ENCODE assay signal across 9 cellular contexts in genomic region chr11:107799245-107799859, GRCh38. TPM values are rescaled to one million over a fixed set of nuclear protein-coding genes. Genes with fewer than 3 reads are reported as not detected.
DNase-seq lines count a peak whose midpoint lies in the region; ATAC-seq and TF ChIP-seq lines count a peak whose summit lies in the region.
"Had no signal": no experiment of that assay in that cellular context is flagged by ENCODE, and none has a peak within 500 bp of the region (broad histone marks: within the 10 kb centered on the region; RNA-seq: fewer than 3 reads in every experiment).

No MANE protein-coding gene starts in this region.

- H3K4me1 Mint-ChIP-seq in endothelial cell (ENCODE audit: unreplicated experiment), result no peaks in the 10 kb centered on the region
- H3K4me1 Mint-ChIP-seq: activated naive CD4-positive, alpha-beta T cell treated with anti-CD3 and anti-CD28 coated beads, Interleukin-2, amount 50 U/mL, for 24 hours had no signal

- POLR2A ChIA-PET in BJ (lab: Charles Lee), result no interaction called here

- H3K4me3 Mint-ChIP-seq in endothelial cell (ENCODE audit: unreplicated experiment), result no peak overlapping the region
- H3K4me3 Mint-ChIP-seq: activated naive CD4-positive, alpha-beta T cell treated with anti-CD3 and anti-CD28 coated beads, Interleukin-2, amount 50 U/mL, for 24 hours had no signal

- H3K36me3 Mint-ChIP-seq in endothelial cell (ENCODE audit: low read depth, unreplicated experiment), result peaks cover 2% of the 10 kb centered on the region

- DNase-seq in BJ (ENCODE audit: low read depth), result peak; percentile 7
- peak; percentile 8 for DNase-seq in NCI-H748 treated with DMSO at 0.1 percent for 48 hours (lab: John Stamatoyannopoulos, UW)
- peak; percentile 77 for DNase-seq in activated CD8-positive, alpha-beta memory T cell treated with anti-CD3 and anti-CD28 coated beads for 24 hours
- DNase-seq in endothelial cell (ENCODE audit: low spot score), result peak; percentile 73
- DNase-seq in mucosa of gallbladder (ENCODE audit: low spot score), result peak; percentile 71
- peak; percentile 32 to 36 for DNase-seq in stimulated activated CD8-positive, alpha-beta memory T cell treated with anti-CD3 and anti-CD28 coated beads, Interleukin-7, amount 100 ng/mL, for 4 hours (ENCODE audit: low read depth in 2 of 2)

- H3K27ac Mint-ChIP-seq in endothelial cell (ENCODE audit: unreplicated experiment), result no peak overlapping the region
- H3K27ac Mint-ChIP-seq: activated naive CD4-positive, alpha-beta T cell treated with anti-CD3 and anti-CD28 coated beads, Interleukin-2, amount 50 U/mL, for 24 hours had no signal

- ATAC-seq in GM18868 (IDR thresholded peaks at IDR 0.05; ENCODE audit: unreplicated experiment), result peak; percentile 88
- peak; percentile 93 for ATAC-seq in HG03175 (IDR thresholded peaks at IDR 0.05; ENCODE audit: unreplicated experiment)

- H3K27me3 ChIP-seq in BJ (ENCODE audit: control insufficient read depth, insufficient read depth, low read length), result no peaks in the 10 kb centered on the region

- no peaks in the 10 kb centered on the region for H3K27me3 Mint-ChIP-seq in endothelial cell (ENCODE audit: unreplicated experiment)
- H3K27me3 Mint-ChIP-seq: activated naive CD4-positive, alpha-beta T cell treated with anti-CD3 and anti-CD28 coated beads, Interleukin-2, amount 50 U/mL, for 24 hours had no signal

- no peak overlapping the region for H3K4me3 ChIP-seq in BJ (ENCODE audit: low read depth, low read length)

- H3K9me3 Mint-ChIP-seq in endothelial cell (ENCODE audit: unreplicated experiment), result no peaks in the 10 kb centered on the region

- CTCF ChIA-PET in BJ (lab: Yijun Ruan, JAX), result interaction anchor here (0.7 to 1.5 kb wide), 5 partner anchors 16 to 91 kb away, joined by 3 to 5 read pairs (median 3); no protein-coding TSS in a partner anchor

- TF ChIP-seq CTCF in BJ (IDR thresholded peaks at IDR 0.05; ENCODE audit: insufficient read depth, low read depth, low read length), result peak; percentile 94
- peak; percentile 99 for TF ChIP-seq CTCF in endothelial cell (IDR thresholded peaks at IDR 0.05; ENCODE audit: unreplicated experiment)

- H3K36me3 ChIP-seq in BJ (ENCODE audit: control insufficient read depth, insufficient read depth, low read length), result no peaks in the 10 kb centered on the region

RNA-seq across cellular contexts. Expression of gene SLC35F2, which starts 59.2 kb away (rescaled TPM):
- 0.82 and 1.0 TPM in 2 replicates for polyA plus RNA-seq in BJ (2011; rRNA removed)
- polyA minus RNA-seq in BJ (2011; rRNA and poly(A)+ RNA removed), result 0.21 and 1.8 TPM in 2 replicates
- 9.3 TPM for total RNA-seq in endothelial cell (ENCODE audit: unreplicated experiment)
- total RNA-seq in mucosa of gallbladder, result 22.0 TPM

Comparison
In these comparisons a context has a peak if more than half of its experiments do, and no peak if none do; other contexts are left out.
1. DNase-seq: peak in every context shown above with its lines; median percentile 77 in activated CD8-positive, alpha-beta memory T cell treated with anti-CD3 and anti-CD28 coated beads for 24 hours; 73 in endothelial cell; 71 in mucosa of gallbladder; 34 in stimulated activated CD8-positive, alpha-beta memory T cell treated with anti-CD3 and anti-CD28 coated beads, Interleukin-7, amount 100 ng/mL, for 4 hours; 8 in NCI-H748 treated with DMSO at 0.1 percent for 48 hours; 7 in BJ.